ENCODE assay signal across 9 cellular contexts in genomic region chr7:91945476-91945875, GRCh38. TPM values are rescaled to one million over a fixed set of nuclear protein-coding genes. Genes with fewer than 3 reads are reported as not detected.
DNase-seq lines count a peak whose midpoint lies in the region; ATAC-seq and TF ChIP-seq lines count a peak whose summit lies in the region.
"Had no signal": no experiment of that assay in that cellular context is flagged by ENCODE, and none has a peak within 500 bp of the region (broad histone marks: within the 10 kb centered on the region; RNA-seq: fewer than 3 reads in every experiment).

No MANE protein-coding gene starts in this region.

- H3K27ac ChIP-seq in heart right ventricle, result no peak overlapping the region
- no peak overlapping the region for H3K27ac ChIP-seq in right cardiac atrium (ENCODE audit: low read length)

- peaks cover 55% of the 10 kb centered on the region for H3K4me1 ChIP-seq in Loucy (ENCODE audit: insufficient read depth, low read length, poor library complexity, severe bottlenecking)
- H3K4me1 ChIP-seq in heart right ventricle, result peaks cover 0 to 53% (median 33%) of the 10 kb centered on the region in 9 donors
- H3K4me1 ChIP-seq in right cardiac atrium (ENCODE audit: control insufficient read depth, insufficient read depth, low read length), result no peaks in the 10 kb centered on the region

- TF ChIP-seq CTCF in AG09309 (IDR thresholded peaks at IDR 0.05; ENCODE audit: control insufficient read depth, insufficient read depth, low read depth, low read length, missing control alignments) (peak; percentile 15), Loucy (conservative IDR thresholded peaks at IDR 0.05; ENCODE audit: low read length) (0 out of 2 replicates have a peak, but pooled peaks have one; percentile 30), heart right ventricle (IDR thresholded peaks at IDR 0.05) (no peak)

- H3K9me3 ChIP-seq in Loucy (ENCODE audit: insufficient read depth, low read depth, low read length) (peaks cover 5% of the 10 kb centered on the region; the same call in 1 of the 2 replicates), heart right ventricle (no peaks in the 10 kb centered on the region), right cardiac atrium (ENCODE audit: control insufficient read depth, low read length) (no peaks in the 10 kb centered on the region)

- H3K27me3 ChIP-seq in Loucy (ENCODE audit: insufficient read depth, low read length, poor library complexity, severe bottlenecking) (no peaks in the 10 kb centered on the region), heart right ventricle (no peaks in the 10 kb centered on the region), right cardiac atrium (ENCODE audit: control insufficient read depth, insufficient read depth) (no peaks in the 10 kb centered on the region)

- H3K79me2 ChIP-seq in Loucy (ENCODE audit: insufficient read depth, low read length), result peaks cover 97% of the 10 kb centered on the region

- H3K36me3 ChIP-seq in Loucy (ENCODE audit: insufficient read depth, low read length), result no peaks in the 10 kb centered on the region
- peaks cover 0 to 5% (median 0%) of the 10 kb centered on the region in 9 donors for H3K36me3 ChIP-seq in heart right ventricle

- H3K4me3 ChIP-seq in AG09309 (ENCODE audit: control insufficient read depth, low read depth, low read length) (no peak overlapping the region), Loucy (ENCODE audit: low read length, poor library complexity, severe bottlenecking) (peak overlapping the region; percentile 53), heart right ventricle (no peak overlapping the region), right cardiac atrium (ENCODE audit: low read length) (no peak overlapping the region)

- H3F3A ChIP-seq in Loucy (ENCODE audit: low read depth), result peaks cover 7% of the 10 kb centered on the region; the same call in 1 of the 2 replicates

- ATAC-seq in HG02610 (IDR thresholded peaks at IDR 0.05; ENCODE audit: unreplicated experiment), result no peak
- no peak for ATAC-seq in heart right ventricle
- ATAC-seq in right cardiac atrium, result no peak

- peaks cover 60% of the 10 kb centered on the region for H4K20me1 ChIP-seq in Loucy (ENCODE audit: insufficient read depth, low read length, poor library complexity, severe bottlenecking)

- WGBS in heart right ventricle, 2 donors, result 39 to 41% methylated on average over 2 of the region's 2 CpGs
- WGBS in right cardiac atrium, result 37% methylated on average over 2 of the region's 2 CpGs

- peak overlapping the region; percentile 28 for H3K9ac ChIP-seq in Loucy (ENCODE audit: low read depth, low read length, poor library complexity, severe bottlenecking)

- intact Hi-C loops in heart right ventricle (cut with DNase I), result loop anchor here in 1 of 10 donors (10.0 kb wide), 1 partner anchor 109 kb away; no protein-coding TSS in a partner anchor
- intact Hi-C loops in right cardiac atrium (cut with DNase I), result no loop called here

- peak overlapping the region; percentile 97 for H3K4me2 ChIP-seq in Loucy (ENCODE audit: low read depth, low read length, poor library complexity, severe bottlenecking)

- no peak overlapping the region for H2AFZ ChIP-seq in Loucy (ENCODE audit: low read length)

- H3K9me2 ChIP-seq in Loucy (replicated peaks; ENCODE audit: low read depth, low read length), result no peaks in the 10 kb centered on the region

- DNase-seq in AG09309 (ENCODE audit: low read depth) (no peak), brain pericyte (ENCODE audit: low read depth, low spot score) (peak; percentile 49), midbrain (lab: John Stamatoyannopoulos, UW) (peak; percentile 28), heart right ventricle (no peak), right cardiac atrium (no peak)
- no peak for DNase-seq in activated naive CD4-positive, alpha-beta T cell treated with Interleukin-2 at 50 U/mL for 16 hours
- DNase-seq: DMS79 had no signal

RNA-seq across cellular contexts. Expression of gene AKAP9, which starts 4.8 kb away (rescaled TPM):
- total RNA-seq in heart right ventricle (10 to 100 TPM; 35.8 to 62.3 (median 49.7) TPM), right cardiac atrium (10 to 100 TPM; 33.9 to 47.4 (median 40.7) TPM)
- polyA plus RNA-seq in heart right ventricle (10 to 100 TPM in 1 of 2 donors, 1 to 10 TPM in 1; 5.9 to 34.4 TPM), right cardiac atrium (15.5 TPM)

Comparison
In these comparisons a context has a peak if more than half of its experiments do, and no peak if none do; other contexts are left out.
1. DNase-seq: peak in brain pericyte (single experiment) and midbrain (single experiment); none in AG09309 (single experiment), activated naive CD4-positive, alpha-beta T cell treated with Interleukin-2 at 50 U/mL for 16 hours (single experiment), heart right ventricle (0 of 2) and right cardiac atrium (0 of 3).
2. CTCF ChIP-seq: peak in AG09309 (single experiment) and Loucy (single experiment); none in heart right ventricle (0 of 9).